In genomic region chr4:81724925-81725329, GRCh38 we compare ENCODE assay signal across 8 cellular contexts.
DNase-seq lines count a peak whose midpoint lies in the region; ATAC-seq and TF ChIP-seq lines count a peak whose summit lies in the region.

No MANE protein-coding gene starts in this region.

- DNase-seq in Peyer's patch (peak; percentile 36 to 90 (median 72)), left colon (peak; percentile 34 to 57), NCI-H226 (no peak), OCI-M2 (lab: John Stamatoyannopoulos, UW; ENCODE audit: unreplicated experiment) (no peak)
- peak; percentile 59 for DNase-seq in activated naive CD4-positive, alpha-beta T cell treated with anti-CD3 and anti-CD28 coated beads, Interleukin-2, amount 50 U/mL, for 16 hours
- peak in 2 of 3 donors; percentile 2 to 14 for DNase-seq in stimulated activated CD4-positive, alpha-beta T cell treated with anti-CD3 and anti-CD28 coated beads, TNF-alpha, amount 100 ng/mL, for 1 hour (ENCODE audit: low read depth in 3 of 3, low spot score in 1 of 3)

- no peaks in the 10 kb centered on the region for H3K27me3 ChIP-seq in Peyer's patch

- TF ChIP-seq CTCF in Peyer's patch (IDR thresholded peaks at IDR 0.05), result no peak

- TF ChIP-seq POLR2A in Peyer's patch (IDR thresholded peaks at IDR 0.05), result peak in 1 of 2 donors; percentile 38

- H3K9me3 ChIP-seq in Peyer's patch, result no peaks in the 10 kb centered on the region

- ATAC-seq in GM18861 (IDR thresholded peaks at IDR 0.05; ENCODE audit: unreplicated experiment) (peak; percentile 94), HG02798 (IDR thresholded peaks at IDR 0.05; ENCODE audit: poor library complexity, unreplicated experiment) (peak; percentile 100), left colon (peak; percentile 83)

- no peaks in the 10 kb centered on the region for H3K36me3 ChIP-seq in Peyer's patch

- H3K4me1 ChIP-seq in Peyer's patch, result peaks cover 0 to 6% (median 0%) of the 10 kb centered on the region in 4 donors

- intact Hi-C loops in left colon (cut with DNase I, micrococcal nuclease), result no loop called here

- H3K27ac ChIP-seq in Peyer's patch, result peak overlapping the region in 2 of 4 donors; percentile 46 to 84

- H3K4me3 ChIP-seq in Peyer's patch, result no peak overlapping the region

Comparison
In these comparisons a context has a peak if more than half of its experiments do, and no peak if none do; other contexts are left out.
1. DNase-seq: peak in Peyer's patch (3 of 3), activated naive CD4-positive, alpha-beta T cell treated with anti-CD3 and anti-CD28 coated beads, Interleukin-2, amount 50 U/mL, for 16 hours (single experiment), left colon (2 of 2) and stimulated activated CD4-positive, alpha-beta T cell treated with anti-CD3 and anti-CD28 coated beads, TNF-alpha, amount 100 ng/mL, for 1 hour (2 of 3); none in NCI-H226 (single experiment) and OCI-M2 (single experiment).
2. Peak in every context shown above with its lines, with median percentiles within 50 percentile points of each other: ATAC-seq.